Comparison of ENCODE assay signal across 14 cellular contexts in the genomic region with DNA sequence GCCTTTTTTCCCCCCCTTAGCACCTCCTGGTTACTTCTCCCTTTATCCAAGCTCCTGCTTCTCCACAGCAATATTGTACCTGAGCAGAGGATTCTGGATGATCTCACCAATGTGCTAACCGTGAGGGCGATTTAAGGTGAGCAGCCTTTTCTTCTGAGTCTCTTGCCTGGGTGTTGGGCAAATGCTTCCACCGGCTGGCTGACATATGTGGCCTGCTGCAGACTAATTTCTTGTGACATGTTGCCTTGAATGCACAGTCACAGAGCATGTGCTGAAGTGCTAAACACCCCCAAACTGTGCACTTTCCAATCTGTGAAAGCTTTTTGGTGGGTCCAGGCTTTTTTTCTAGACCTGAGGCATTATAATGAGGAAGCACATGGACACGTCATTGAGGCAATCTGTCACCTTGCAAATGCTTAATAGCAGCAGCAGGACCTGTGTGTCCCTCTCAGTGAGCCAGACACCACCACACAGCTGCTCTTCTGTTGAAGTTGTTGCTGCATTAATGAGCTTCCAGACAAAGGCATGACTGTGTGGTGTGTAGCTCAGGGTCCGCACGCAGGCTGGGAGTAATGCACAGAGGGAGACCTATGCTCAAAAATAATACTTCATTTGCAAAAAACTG.
"Had no signal": no experiment of that assay in that cellular context is flagged by ENCODE, and none has a peak within 500 bp of the region (broad histone marks: within the 10 kb centered on the region; RNA-seq: fewer than 3 reads in every experiment).

No MANE protein-coding gene starts in this region.

- H3K27me3 ChIP-seq: gastroesophageal sphincter, ovary had no signal

- H3K9me3 Mint-ChIP-seq: nephron progenitor cell had no signal

- ATAC-seq: effector memory CD8-positive, alpha-beta T cell; gastroesophageal sphincter had no signal

- H3K27me3 Mint-ChIP-seq: activated CD4-positive, alpha-beta T cell treated with anti-CD3 and anti-CD28 coated beads, Interleukin-2, amount 10 ng/mL, durations not matched to agents 7 days and 5 days; activated naive CD4-positive, alpha-beta T cell treated with anti-CD3 and anti-CD28 coated beads, Interleukin-2, amount 50 U/mL, for 24 hours; central memory CD8-positive, alpha-beta T cell; dendritic cell treated with granulocyte-macrophage colony-stimulating factor and Interleukin-4, amounts not matched to agents 40 ng/mL and 50 ng/mL, for 4 days; effector memory CD8-positive, alpha-beta T cell had no signal

- H3K36me3 ChIP-seq: gastroesophageal sphincter, ovary, thoracic aorta had no signal

- H3K36me3 Mint-ChIP-seq: activated naive CD4-positive, alpha-beta T cell treated with anti-CD3 and anti-CD28 coated beads, Interleukin-2, amount 50 U/mL, for 24 hours had no signal

- H3K9me3 ChIP-seq: gastroesophageal sphincter, ovary, thoracic aorta had no signal

- H3K4me3 ChIP-seq: gastroesophageal sphincter, ovary, thoracic aorta had no signal

- H3K4me1 Mint-ChIP-seq: activated CD4-positive, alpha-beta T cell treated with anti-CD3 and anti-CD28 coated beads, Interleukin-2, amount 10 ng/mL, durations not matched to agents 7 days and 5 days; activated naive CD4-positive, alpha-beta T cell treated with anti-CD3 and anti-CD28 coated beads, Interleukin-2, amount 50 U/mL, for 24 hours; central memory CD8-positive, alpha-beta T cell had no signal

- H3K4me1 ChIP-seq: gastroesophageal sphincter had no signal

- DNase-seq: activated CD4-positive, alpha-beta T cell treated with anti-CD3 and anti-CD28 coated beads, Interleukin-2, amount 10 ng/mL, durations not matched to agents 7 days and 5 days; activated CD4-positive, CD25-positive, alpha-beta regulatory T cell; activated CD8-positive, alpha-beta memory T cell treated with anti-CD3 and anti-CD28 coated beads for 24 hours; effector memory CD8-positive, alpha-beta T cell; hippocampal formation; nephron progenitor cell; ovary; stimulated activated CD4-positive, alpha-beta T cell treated with anti-CD3 and anti-CD28 coated beads, Interleukin-4, amount 100 ng/mL, for 24 hours had no signal

- H3K4me3 Mint-ChIP-seq: activated CD4-positive, alpha-beta T cell treated with anti-CD3 and anti-CD28 coated beads, Interleukin-2, amount 10 ng/mL, durations not matched to agents 7 days and 5 days; activated naive CD4-positive, alpha-beta T cell treated with anti-CD3 and anti-CD28 coated beads, Interleukin-2, amount 50 U/mL, for 24 hours; central memory CD8-positive, alpha-beta T cell; dendritic cell treated with granulocyte-macrophage colony-stimulating factor and Interleukin-4, amounts not matched to agents 40 ng/mL and 50 ng/mL, for 4 days; effector memory CD8-positive, alpha-beta T cell; nephron progenitor cell; stimulated activated naive CD8-positive, alpha-beta T cell treated with anti-CD3 and anti-CD28 coated beads, Interleukin-15, Interleukin-2, amounts not matched to agents 100 ng/mL and 50 ng/mL, for 24 hours had no signal

- H3K27ac ChIP-seq: gastroesophageal sphincter, ovary, thoracic aorta had no signal
